27 cellular contexts compared by ENCODE assay signal in genomic region chr10:78494179-78494578, GRCh38.
"Had no signal": no experiment of that assay in that cellular context is flagged by ENCODE, and none has a peak within 500 bp of the region (broad histone marks: within the 10 kb centered on the region; RNA-seq: fewer than 3 reads in every experiment).

No MANE protein-coding gene starts in this region.

- H2AFZ ChIP-seq: hepatocyte had no signal

- H3K27me3 ChIP-seq: brain microvascular endothelial cell, gastroesophageal sphincter, heart right ventricle, hepatocyte had no signal

- H3K4me2 ChIP-seq: hepatocyte had no signal

- ATAC-seq: activated CD4-positive, CD25-positive, alpha-beta regulatory T cell treated with anti-CD3 and anti-CD28 coated beads, Interleukin-2, amount 50 U/mL, for 24 hours; activated CD8-positive, alpha-beta T cell treated with anti-CD3 and anti-CD28 coated beads for 36 hours; activated T-cell treated with anti-CD3 and anti-CD28 coated beads, Interleukin-2, amount 50 U/mL, for 4 hours; activated T-helper 17 cell treated with anti-CD3 and anti-CD28 coated beads, Interleukin-2, amount 50 U/mL, for 72 hours; esophagus mucosa; gastroesophageal sphincter; heart right ventricle; T-helper 17 cell had no signal

- DNase-seq: activated B cell treated with CpG ODN at 0.5 μM for 24 hours; activated CD4-positive, alpha-beta T cell treated with anti-CD3 and anti-CD28 coated beads for 48 hours; activated CD4-positive, alpha-beta T cell treated with anti-CD3 and anti-CD28 coated beads, Interleukin-2, amount 50 U/mL, for 1 hour; activated CD4-positive, alpha-beta T cell treated with anti-CD3 and anti-CD28 coated beads, Interleukin-2, amount 50 U/mL, for 48 hours; activated CD8-positive, alpha-beta memory T cell treated with anti-CD3 and anti-CD28 coated beads for 24 hours; activated CD8-positive, alpha-beta T cell treated with anti-CD3 and anti-CD28 coated beads for 36 hours; activated effector memory CD4-positive, alpha-beta T cell treated with Interleukin-2 at 50 U/mL for 16 hours; activated gamma-delta T cell treated with Interleukin-2 at 50 U/mL for 16 hours; activated naive CD4-positive, alpha-beta T cell treated with anti-CD3 and anti-CD28 coated beads, Interleukin-2, amount 50 U/mL, for 16 hours; activated naive CD4-positive, alpha-beta T cell treated with Interleukin-2 at 50 U/mL for 16 hours; activated T-cell treated with anti-CD3 and anti-CD28 coated beads, Interleukin-2, amount 50 U/mL, for 4 hours; amniotic stem cell; anterior cingulate cortex; brain microvascular endothelial cell; effector CD8-positive, alpha-beta T cell; foreskin melanocyte; heart right ventricle; T-helper 17 cell; T1000; WERI-Rb-1 had no signal

- H3K36me3 ChIP-seq: brain microvascular endothelial cell, gastroesophageal sphincter, heart right ventricle, WERI-Rb-1 had no signal

- FAIRE-seq: bronchial epithelial cell, colon had no signal

- H3K4me1 ChIP-seq: gastroesophageal sphincter, heart right ventricle had no signal

- H3K79me2 ChIP-seq: hepatocyte had no signal

- H3K27ac ChIP-seq: brain microvascular endothelial cell, gastroesophageal sphincter, heart right ventricle, hepatocyte, WERI-Rb-1 had no signal

- H3K4me3 ChIP-seq: gastroesophageal sphincter, heart right ventricle, hepatocyte had no signal
